8 cellular contexts compared by ENCODE assay signal in genomic region chr7:103347507-103348267, GRCh38. TPM values are rescaled to one million over a fixed set of nuclear protein-coding genes. Genes with fewer than 3 reads are reported as not detected.
DNase-seq lines count a peak whose midpoint lies in the region; FAIRE-seq and TF ChIP-seq lines count a peak whose summit lies in the region.

Gene PSMC2 (plus strand): TSS chr7:103347643. CDS start chr7:103347712, 69 bp downstream.

- TF ChIP-seq CTCF in HFFc6 (IDR thresholded peaks at IDR 0.05), result no peak

- H3K4me3 ChIP-seq in neuronal stem cell (ENCODE audit: low read length in 2 of 2) (peak within 1 kb of the TSS; percentile 84 to 94), subcutaneous abdominal adipose tissue (ENCODE audit: low read depth in 1 of 5, low read length in 5 of 5) (peak within 1 kb of the TSS; percentile 95 to 100 (median 99))

- no peaks in the 10 kb centered on the region for H3K27me3 ChIP-seq in neuronal stem cell (ENCODE audit: control insufficient read depth in 3 of 3, insufficient read depth in 3 of 3, low read depth in 1 of 3, low read length in 3 of 3)
- no peaks in the 10 kb centered on the region for H3K27me3 ChIP-seq in subcutaneous abdominal adipose tissue (ENCODE audit: control insufficient read depth in 5 of 5, insufficient read depth in 4 of 5, low read length in 5 of 5)

- no peak within 1 kb of the TSS for H4K91ac ChIP-seq in neuronal stem cell (ENCODE audit: low read depth, low read length, poor library complexity)

- H2BK120ac ChIP-seq in neuronal stem cell (ENCODE audit: low read depth, low read length), result no peak within 1 kb of the TSS

- H3K36me3 Mint-ChIP-seq in HFFc6 (ENCODE audit: low read depth), result peaks cover 28% of the 10 kb centered on the region

- no peak within 1 kb of the TSS for H3K4ac ChIP-seq in neuronal stem cell (ENCODE audit: low read length)

- H3K9me3 ChIP-seq in neuronal stem cell (replicated peaks in 1 of 2; ENCODE audit: control insufficient read depth in 2 of 2, insufficient read depth in 1 of 2, low read depth in 1 of 2, low read length in 2 of 2), result no peaks in the 10 kb centered on the region
- no peaks in the 10 kb centered on the region for H3K9me3 ChIP-seq in subcutaneous abdominal adipose tissue (ENCODE audit: control insufficient read depth in 5 of 5, low read length in 5 of 5)

- peaks cover 8% of the 10 kb centered on the region for H3K79me1 ChIP-seq in neuronal stem cell (ENCODE audit: low read depth, low read length)

- peak within 1 kb of the TSS; percentile 76 for H3K18ac ChIP-seq in neuronal stem cell (ENCODE audit: low read length)

- H3K4me2 ChIP-seq in neuronal stem cell (ENCODE audit: insufficient read depth, low read length, poor library complexity, severe bottlenecking), result peak within 1 kb of the TSS; percentile 42

- FAIRE-seq in frontal cortex (lab: Jason Lieb, UNC), result no peak

- H3K23ac ChIP-seq in neuronal stem cell (ENCODE audit: low read depth, low read length, poor library complexity), result peak within 1 kb of the TSS; percentile 47

- no CpG with 5 or more reads among the region's 25 CpGs for whole genome bisulfite sequencing in neuronal stem cell (ENCODE audit: extremely low coverage in 2 of 2, insufficient read length in 2 of 2, insufficient replicate concordance in 1 of 2), 2 donors

- peaks cover 7% of the 10 kb centered on the region for H3K27me3 Mint-ChIP-seq in HFFc6 (ENCODE audit: insufficient read depth)

- no peak within 1 kb of the TSS for H2BK12ac ChIP-seq in neuronal stem cell (ENCODE audit: low read length)

- H3K4me1 ChIP-seq in neuronal stem cell (ENCODE audit: control insufficient read depth in 2 of 2, insufficient read depth in 1 of 2, low read depth in 1 of 2, low read length in 2 of 2), result peaks cover 3 to 9% of the 10 kb centered on the region in 2 donors
- peaks cover 5 to 57% (median 54%) of the 10 kb centered on the region in 5 donors for H3K4me1 ChIP-seq in subcutaneous abdominal adipose tissue (ENCODE audit: control insufficient read depth in 5 of 5, insufficient read depth in 5 of 5, low read length in 5 of 5)

- in situ Hi-C loops in SK-MEL-5 (cut with HindIII; ENCODE audit: low pct_unique_long_range_greater_than_20kb, low sequenced_read_pairs), result no loop called here

- peaks cover 60% of the 10 kb centered on the region for H3K4me1 Mint-ChIP-seq in HFFc6 (ENCODE audit: low read depth)

- H3K27ac ChIP-seq in neuronal stem cell (replicated peaks; ENCODE audit: low read length) (peak within 1 kb of the TSS; percentile 65), subcutaneous abdominal adipose tissue (ENCODE audit: low read depth, low read length) (peak within 1 kb of the TSS; percentile 97)

- H3K4me3 Mint-ChIP-seq in HFFc6, result peak within 1 kb of the TSS; percentile 100

- peak within 1 kb of the TSS; percentile 88 for H2AFZ ChIP-seq in neuronal stem cell (ENCODE audit: low read length)

- no peak within 1 kb of the TSS for H4K8ac ChIP-seq in neuronal stem cell (ENCODE audit: low read depth, low read length)

- peak; percentile 76 for DNase-seq in GM04503 (ENCODE audit: low read depth)
- peak; percentile 87 for DNase-seq in HFFc6
- peak; percentile 99 for DNase-seq in NAMALWA (ENCODE audit: low spot score)
- peak; percentile 96 for DNase-seq in SK-MEL-5 (ENCODE audit: low read depth, low spot score)
- DNase-seq in activated naive CD4-positive, alpha-beta T cell treated with Interleukin-2 at 50 U/mL for 16 hours, result peak; percentile 87
- peak; percentile 57 to 59 for DNase-seq in frontal cortex (ENCODE audit: low spot score in 2 of 2)
- DNase-seq in neuronal stem cell (ENCODE audit: low spot score), result peak; percentile 87

- H3K36me3 ChIP-seq in neuronal stem cell (replicated peaks in 1 of 2; ENCODE audit: control insufficient read depth in 2 of 2, insufficient read depth in 2 of 2, low read length in 2 of 2) (peaks cover 2 to 23% of the 10 kb centered on the region in 2 donors), subcutaneous abdominal adipose tissue (ENCODE audit: control insufficient read depth in 5 of 5, insufficient read depth in 5 of 5, low read length in 5 of 5) (peaks cover 0 to 9% (median 4%) of the 10 kb centered on the region in 5 donors)

- peak within 1 kb of the TSS; percentile 99 for H3K27ac Mint-ChIP-seq in HFFc6

- no peak within 1 kb of the TSS for H3K14ac ChIP-seq in neuronal stem cell (ENCODE audit: low read length)

- H3K9me3 Mint-ChIP-seq in HFFc6, result no peaks in the 10 kb centered on the region

- no peak within 1 kb of the TSS for H2BK5ac ChIP-seq in neuronal stem cell (ENCODE audit: low read length)

- H2AK5ac ChIP-seq in neuronal stem cell (ENCODE audit: low read depth, low read length), result no peak within 1 kb of the TSS

- peak within 1 kb of the TSS; percentile 87 for H3K9ac ChIP-seq in neuronal stem cell (ENCODE audit: low read depth, low read length, poor library complexity)
- peak within 1 kb of the TSS; percentile 95 to 100 (median 100) for H3K9ac ChIP-seq in subcutaneous abdominal adipose tissue (ENCODE audit: low read length in 5 of 5)

- H2BK15ac ChIP-seq in neuronal stem cell (ENCODE audit: low read length), result no peak within 1 kb of the TSS

RNA-seq across cellular contexts. Expression of gene PSMC2, which starts in this region (rescaled TPM):
- total RNA-seq in HFFc6 (2021; fragmentation: NEBNext Ultra II Directional; extraction: Animal tissue kit (Norgen Biotek cat#: 25700)), result 100 to 1,000 TPM; 170 to 191 (median 183) TPM
- total RNA-seq in SK-MEL-5 (2014; rRNA removed; shearing (Covaris generic)), result 375 and 389 TPM in 2 replicates
- polyA plus RNA-seq in SK-MEL-5 (2015; cell fraction: cytosol; rRNA removed), result 205 and 214 TPM in 2 replicates
- polyA plus RNA-seq in SK-MEL-5 (2015; cell fraction: nucleus; rRNA removed), result 201 and 218 TPM in 2 replicates
- total RNA-seq in frontal cortex, result 95.0 TPM
- polyA plus RNA-seq in neuronal stem cell (2013, experiment 1 of 2), result 97.7 TPM
- 99.3 TPM for polyA plus RNA-seq in neuronal stem cell (2013, experiment 2 of 2)

Comparison
In these comparisons a context has a peak if more than half of its experiments do, and no peak if none do; other contexts are left out.
1. Peak in every context shown above with its lines: DNase-seq, H3K4me3 ChIP-seq and H3K27ac ChIP-seq.